In genomic region chr9:6006968-6007769, GRCh38 we compare ENCODE assay signal across 8 cellular contexts. TPM values are rescaled to one million over a fixed set of nuclear protein-coding genes. Genes with fewer than 3 reads are reported as not detected.
DNase-seq lines count a peak whose midpoint lies in the region; ATAC-seq and TF ChIP-seq lines count a peak whose summit lies in the region.

No MANE protein-coding gene starts in this region.

- H3K4me3 ChIP-seq in AG10803 (ENCODE audit: low read length) = peak overlapping the region; percentile 83

- H3K27me3 ChIP-seq in layer of hippocampus (ENCODE audit: control insufficient read depth, insufficient read depth, low read length) = no peaks in the 10 kb centered on the region

- H3K4me1 Mint-ChIP-seq in chondrocyte (ENCODE audit: low read depth) = peaks cover 44% of the 10 kb centered on the region

- peaks cover 2% of the 10 kb centered on the region for H3K36me3 Mint-ChIP-seq in chondrocyte (ENCODE audit: low read depth)

- no peaks in the 10 kb centered on the region for H3K27me3 Mint-ChIP-seq in chondrocyte (ENCODE audit: low read depth)

- TF ChIP-seq POLR2A in GM19099 (IDR thresholded peaks at IDR 0.05; ENCODE audit: extremely low read depth, insufficient read length, low read depth) = peak; percentile 36

- TF ChIP-seq CTCF in AG10803 (conservative IDR thresholded peaks at IDR 0.05; ENCODE audit: low read length) = no peak
- TF ChIP-seq CTCF in chondrocyte (IDR thresholded peaks at IDR 0.05) = peak; percentile 5

- peak overlapping the region; percentile 96 for H3K4me3 Mint-ChIP-seq in chondrocyte (ENCODE audit: unreplicated experiment)

- peak overlapping the region; percentile 96 for H3K27ac Mint-ChIP-seq in chondrocyte (ENCODE audit: unreplicated experiment)

- no peaks in the 10 kb centered on the region for H3K9me3 Mint-ChIP-seq in chondrocyte (ENCODE audit: low read depth)

- peak; percentile 63 for ATAC-seq in HG03378 (IDR thresholded peaks at IDR 0.05; ENCODE audit: unreplicated experiment)

- peak; percentile 66 for DNase-seq in AG10803 (ENCODE audit: low read depth)
- DNase-seq in NCI-H510A (lab: John Stamatoyannopoulos, UW) = peak; percentile 63
- peak; percentile 95 to 96 for DNase-seq in activated CD4-positive, alpha-beta T cell treated with anti-CD3 and anti-CD28 coated beads for 24 hours (ENCODE audit: low read depth in 2 of 2)
- DNase-seq in chondrocyte (ENCODE audit: low spot score) = peak; percentile 98
- peak; percentile 83 to 95 for DNase-seq in stimulated activated CD4-positive, alpha-beta T cell treated with anti-CD3 and anti-CD28 coated beads, Interleukin-1b, Interleukin-23, amount 100 ng/mL, for 1 hour (ENCODE audit: low read depth in 2 of 2)

- H3K27ac ChIP-seq in layer of hippocampus (ENCODE audit: low read depth, low read length) = peak overlapping the region; percentile 97

RNA-seq across cellular contexts. Expression of gene RANBP6, which starts 8.3 kb away (rescaled TPM):
- 14.4 to 21.5 TPM (median 16.4 TPM) in 3 replicates for total RNA-seq in chondrocyte

Comparison
In these comparisons a context has a peak if more than half of its experiments do, and no peak if none do; other contexts are left out.
1. Peak in every context shown above with its lines: DNase-seq, ATAC-seq, H3K4me3 ChIP-seq and H3K27ac ChIP-seq.